Comparison of ENCODE assay signal across 1 cellular context in the genomic region with DNA sequence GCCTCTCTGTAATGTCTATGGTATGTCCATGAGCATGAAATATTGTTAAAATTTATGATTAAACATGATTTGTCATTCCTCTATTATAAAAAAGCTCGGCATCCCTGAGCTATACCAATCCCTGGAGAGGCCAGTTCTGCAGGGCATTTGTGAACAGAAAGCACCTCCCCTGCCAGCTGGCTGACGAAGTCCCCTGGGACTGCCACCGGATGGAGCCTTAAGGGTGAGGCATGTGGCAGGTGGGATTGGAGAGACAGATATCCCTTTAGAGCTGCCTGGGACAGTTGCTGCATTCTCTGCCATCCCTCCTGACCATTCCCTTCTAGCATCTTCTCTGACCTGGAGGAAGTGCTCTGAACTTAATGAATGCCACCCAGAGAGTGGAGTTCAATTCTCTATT.
TF ChIP-seq lines count a peak whose summit lies in the region.

No MANE protein-coding gene starts in this region.

TF ChIP-seq in GM23338, 12 proteins besides CTCF, POLR2A, EP300 and RAD21 (continued from another document):
- TF ChIP-seq REST (IDR thresholded peaks at IDR 0.05; ENCODE audit: unreplicated experiment), result no peak
